ENCODE assay signal across 26 cellular contexts in genomic region chr20:4793183-4793582, GRCh38.
"Had no signal": no experiment of that assay in that cellular context is flagged by ENCODE, and none has a peak within 500 bp of the region (broad histone marks: within the 10 kb centered on the region; RNA-seq: fewer than 3 reads in every experiment).

No MANE protein-coding gene starts in this region.

- DNase-seq: activated CD4-positive, alpha-beta T cell treated with anti-CD3 and anti-CD28 coated beads for 36 hours; activated CD4-positive, alpha-beta T cell treated with anti-CD3 and anti-CD28 coated beads, Interleukin-2, amount 50 U/mL, for 4 hours; activated CD4-positive, CD25-positive, alpha-beta regulatory T cell; activated CD8-positive, alpha-beta memory T cell treated with anti-CD3 and anti-CD28 coated beads, Interleukin-2, amount 50 U/mL, for 4 hours; activated naive CD4-positive, alpha-beta T cell treated with Interleukin-2 at 50 U/mL for 16 hours; activated T-cell treated with anti-CD3 and anti-CD28 coated beads, Interleukin-2, amount 50 U/mL, for 1 hour; adrenal gland; aorta; body of pancreas; dermis blood vessel endothelial cell; effector CD4-positive, alpha-beta T cell; left lung; lower lobe of right lung; mesendoderm; ovary; retina; sigmoid colon; small intestine; stimulated activated CD4-positive, alpha-beta T cell treated with anti-CD3 and anti-CD28 coated beads, Interleukin-4, amount 100 ng/mL, for 24 hours; stimulated activated naive CD4-positive, alpha-beta T cell; T-helper 1 cell had no signal

- H3K9me3 ChIP-seq: adrenal gland, left lung, lower lobe of right lung, ovary, suprapubic skin had no signal

- H3K4me1 Mint-ChIP-seq: nephron had no signal

- H3K27me3 Mint-ChIP-seq: activated CD4-positive, alpha-beta T cell treated with anti-CD3 and anti-CD28 coated beads for 36 hours; progenitor cell of endocrine pancreas had no signal

- H3K27ac ChIP-seq: adrenal gland, body of pancreas, left lung, lower lobe of right lung, ovary, sigmoid colon, suprapubic skin had no signal

- H3K4me3 ChIP-seq: adrenal gland, body of pancreas, left lung, lower lobe of right lung, ovary, sigmoid colon, suprapubic skin, tibial nerve had no signal

- H3K36me3 ChIP-seq: ovary had no signal

- H3K27ac Mint-ChIP-seq: activated CD4-positive, alpha-beta T cell treated with anti-CD3 and anti-CD28 coated beads for 36 hours; nephron; progenitor cell of endocrine pancreas; T-helper 2 cell treated with Interferon-gamma antibody and Interleukin-4, amounts not matched to agents 5 μg/mL and 100 μg/mL, for 36 hours had no signal

- H3K4me1 ChIP-seq: adrenal gland, body of pancreas, sigmoid colon had no signal

- H3K4me3 Mint-ChIP-seq: activated CD4-positive, alpha-beta T cell treated with anti-CD3 and anti-CD28 coated beads for 36 hours; nephron; T-helper 2 cell treated with Interferon-gamma antibody and Interleukin-4, amounts not matched to agents 5 μg/mL and 100 μg/mL, for 36 hours had no signal

- ATAC-seq: activated CD4-positive, alpha-beta T cell treated with anti-CD3 and anti-CD28 coated beads for 36 hours; body of pancreas; left lung; lower lobe of right lung had no signal

- H3K9me3 Mint-ChIP-seq: T-helper 2 cell treated with Interferon-gamma antibody and Interleukin-4, amounts not matched to agents 5 μg/mL and 100 μg/mL, for 36 hours had no signal

- H3K27me3 ChIP-seq: adrenal gland, body of pancreas, left lung, ovary, sigmoid colon, suprapubic skin, tibial nerve had no signal
